ENCODE assay signal across 1 cellular context in genomic region chr14:103718572-103718971, GRCh38.
TF ChIP-seq lines count a peak whose summit lies in the region.

No MANE protein-coding gene starts in this region.

TF ChIP-seq in IMR-90, 13 proteins besides CTCF, POLR2A, EP300 and RAD21 (continued from another document):
- TF ChIP-seq ELK1 (IDR thresholded peaks at IDR 0.05; ENCODE audit: borderline replicate concordance, low read depth, low read length) (no peak), CHD1 (IDR thresholded peaks at IDR 0.05; ENCODE audit: low read depth, low read length) (no peak)
